ENCODE assay signal across 10 cellular contexts in genomic region chr7:44074349-44074695, GRCh38. TPM values are rescaled to one million over a fixed set of nuclear protein-coding genes. Genes with fewer than 3 reads are reported as not detected.
DNase-seq lines count a peak whose midpoint lies in the region; ATAC-seq and TF ChIP-seq lines count a peak whose summit lies in the region.
"Had no signal": no experiment of that assay in that cellular context is flagged by ENCODE, and none has a peak within 500 bp of the region (broad histone marks: within the 10 kb centered on the region; RNA-seq: fewer than 3 reads in every experiment).

No MANE protein-coding gene starts in this region.

- H3K9me3 ChIP-seq in Peyer's patch: no peaks in the 10 kb centered on the region

- peak overlapping the region; percentile 80 for H3K4me3 Mint-ChIP-seq in stimulated activated memory B cell treated with anti-CD40 and anti-IgM and Interleukin-4, amounts not matched to agents 10 μg/mL and 1 μg/mL and 100 μg/mL, for 72 hours

- no peak overlapping the region for H3K4me3 ChIP-seq in Peyer's patch

- peak overlapping the region; percentile 72 to 87 (median 83) for H3K27ac ChIP-seq in Peyer's patch

- TF ChIP-seq POLR2A in Peyer's patch (IDR thresholded peaks at IDR 0.05): no peak

- H3K4me1 Mint-ChIP-seq in stimulated activated memory B cell treated with anti-CD40 and anti-IgM and Interleukin-4, amounts not matched to agents 10 μg/mL and 1 μg/mL and 100 μg/mL, for 72 hours: peaks cover 77% of the 10 kb centered on the region

- H3K9me3 Mint-ChIP-seq in stimulated activated memory B cell treated with anti-CD40 and anti-IgM and Interleukin-4, amounts not matched to agents 10 μg/mL and 1 μg/mL and 100 μg/mL, for 72 hours: no peaks in the 10 kb centered on the region

- no peak for DNase-seq in Peyer's patch
- peak; percentile 9 for DNase-seq in iPS-NIHi11 (ENCODE audit: low spot score)
- no peak for DNase-seq in activated CD4-positive, alpha-beta T cell treated with anti-CD3 and anti-CD28 coated beads for 1 hour
- no peak for DNase-seq in foreskin melanocyte
- no peak for DNase-seq in NCI-H2196 treated with DMSO at 0.1 percent for 48 hours (lab: John Stamatoyannopoulos, UW; ENCODE audit: unreplicated experiment)
- DNase-seq: activated CD4-positive, alpha-beta T cell treated with anti-CD3 and anti-CD28 coated beads, Interleukin-2, amount 50 U/mL, for 48 hours; DMS153 had no signal

- peak overlapping the region; percentile 96 for H3K27ac Mint-ChIP-seq in stimulated activated memory B cell treated with anti-CD40 and anti-IgM and Interleukin-4, amounts not matched to agents 10 μg/mL and 1 μg/mL and 100 μg/mL, for 72 hours

- no peaks in the 10 kb centered on the region for H3K27me3 Mint-ChIP-seq in stimulated activated memory B cell treated with anti-CD40 and anti-IgM and Interleukin-4, amounts not matched to agents 10 μg/mL and 1 μg/mL and 100 μg/mL, for 72 hours

- H3K4me1 ChIP-seq in Peyer's patch: peaks cover 7 to 34% (median 11%) of the 10 kb centered on the region in 4 donors

- no peak for TF ChIP-seq CTCF in Peyer's patch (IDR thresholded peaks at IDR 0.05)

- H3K36me3 ChIP-seq in Peyer's patch: peaks cover 0 to 67% (median 0%) of the 10 kb centered on the region in 3 donors

- ATAC-seq in GM18498 (IDR thresholded peaks at IDR 0.05; ENCODE audit: unreplicated experiment): peak; percentile 12
- peak; percentile 39 for ATAC-seq in stimulated activated memory B cell treated with anti-CD40 and anti-IgM and Interleukin-4, amounts not matched to agents 10 μg/mL and 1 μg/mL and 100 μg/mL, for 72 hours
- no peak for ATAC-seq in GM18519 (IDR thresholded peaks at IDR 0.05; ENCODE audit: low FRiP score, unreplicated experiment)

- no peaks in the 10 kb centered on the region for H3K27me3 ChIP-seq in Peyer's patch

- H3K36me3 Mint-ChIP-seq in stimulated activated memory B cell treated with anti-CD40 and anti-IgM and Interleukin-4, amounts not matched to agents 10 μg/mL and 1 μg/mL and 100 μg/mL, for 72 hours: peaks cover 68% of the 10 kb centered on the region

RNA-seq across cellular contexts. Expression of gene POLM, which starts 8.0 kb away (rescaled TPM):
- total RNA-seq in Peyer's patch: 100 to 1,000 TPM in 2 of 4 donors, 10 to 100 TPM in 2; 49.5 to 150 (median 90.8) TPM

RNA-seq across cellular contexts. Expression of gene PGAM2, which starts 9.0 kb away (rescaled TPM):
- 1 to 10 TPM in 2 of 4 donors, not detected in 2; 1.2 to 4.1 TPM for total RNA-seq in Peyer's patch

RNA-seq across cellular contexts. Expression of gene DBNL, which starts 29.8 kb away (rescaled TPM):
- total RNA-seq in Peyer's patch: 100 to 1,000 TPM; 100 to 303 (median 111) TPM

RNA-seq across cellular contexts. Expression of gene AEBP1, which starts 29.8 kb away (rescaled TPM):
- 100 to 1,000 TPM in 1 of 4 donors, 10 to 100 TPM in 3; 20.1 to 127 (median 58.0) TPM for total RNA-seq in Peyer's patch

RNA-seq across cellular contexts. Expression of gene POLD2, which starts 49.0 kb away (rescaled TPM):
- 10 to 100 TPM in 3 of 4 donors, 1 to 10 TPM in 1; 7.4 to 80.9 (median 28.4) TPM for total RNA-seq in Peyer's patch
